In genomic region chr11:36030707-36031365, GRCh38 we compare ENCODE assay signal across 1 cellular context.
TF ChIP-seq lines count a peak whose summit lies in the region.

No MANE protein-coding gene starts in this region.

TF ChIP-seq in H1, 55 proteins besides CTCF, POLR2A, EP300 and RAD21 (continued from another document):
- TF ChIP-seq RFX5 (IDR thresholded peaks at IDR 0.05; ENCODE audit: borderline replicate concordance, low read depth, low read length) (no peak), CHD7 (IDR thresholded peaks at IDR 0.05; ENCODE audit: insufficient replicate concordance, low read length) (no peak)
TF ChIP-seq in H1: peak in this region for 0.
